34 cellular contexts compared by ENCODE assay signal in genomic region chr11:45067966-45068365, GRCh38.
"Had no signal": no experiment of that assay in that cellular context is flagged by ENCODE, and none has a peak within 500 bp of the region (broad histone marks: within the 10 kb centered on the region; RNA-seq: fewer than 3 reads in every experiment).

No MANE protein-coding gene starts in this region.

- H3K27me3 Mint-ChIP-seq: activated B cell treated with CpG ODN at 0.5 μM for 24 hours; activated CD4-positive, alpha-beta memory T cell treated with anti-CD3 and anti-CD28 coated beads for 36 hours had no signal

- H3K9me3 ChIP-seq: adrenal gland, Peyer's patch had no signal

- H3K27me3 ChIP-seq: adrenal gland, MG63, Peyer's patch had no signal

- H3K36me3 Mint-ChIP-seq: activated CD4-positive, alpha-beta memory T cell treated with anti-CD3 and anti-CD28 coated beads for 36 hours had no signal

- DNase-seq: activated B cell treated with CpG ODN at 0.5 μM for 24 hours; activated CD4-positive, alpha-beta memory T cell treated with anti-CD3 and anti-CD28 coated beads for 36 hours; activated CD4-positive, alpha-beta T cell treated with anti-CD3 and anti-CD28 coated beads for 4 hours; activated CD4-positive, alpha-beta T cell treated with anti-CD3 and anti-CD28 coated beads, Interleukin-2, amount 50 U/mL, for 1 hour; activated CD4-positive, CD25-positive, alpha-beta regulatory T cell treated with anti-CD3 and anti-CD28 coated beads, Interleukin-2, amount 50 U/mL, for 72 hours; activated CD8-positive, alpha-beta memory T cell treated with anti-CD3 and anti-CD28 coated beads, Interleukin-2, amount 50 U/mL, for 4 hours; activated gamma-delta T cell treated with Interleukin-2 at 50 U/mL for 16 hours; activated naive CD4-positive, alpha-beta T cell treated with anti-CD3 and anti-CD28 coated beads for 36 hours; activated T-cell treated with anti-CD3 and anti-CD28 coated beads for 4 hours; activated T-cell treated with anti-CD3 and anti-CD28 coated beads, Interleukin-2, amount 50 U/mL, for 4 hours; adrenal gland; caudate nucleus; cerebellar nuclear complex; Kasumi-1; MG63; MV-4-11; NCI-H1092; NCI-H1436 treated with DMSO at 0.1 percent for 48 hours; NCI-H1694 treated with DMSO at 0.1 percent for 48 hours; NCI-H2029; NCI-H345; NCI-H524 treated with DMSO at 0.1 percent for 48 hours; PC-3; Peyer's patch; RPMI8226; SHP77 treated with DMSO at 0.1 percent for 48 hours; SW 1271; T-helper 1 cell; T-helper 2 cell; T-helper 9 cell had no signal

- H3K27ac ChIP-seq: adrenal gland, Peyer's patch, VCaP had no signal

- H3K27ac Mint-ChIP-seq: activated B cell treated with CpG ODN at 0.5 μM for 24 hours; activated CD4-positive, alpha-beta memory T cell treated with anti-CD3 and anti-CD28 coated beads for 36 hours; activated naive CD4-positive, alpha-beta T cell treated with anti-CD3 and anti-CD28 coated beads for 36 hours; activated naive CD4-positive, alpha-beta T cell treated with anti-CD3 and anti-CD28 coated beads, Interleukin-2, amount 50 U/mL, for 72 hours; activated T-helper 1 cell treated with anti-CD3 and anti-CD28 coated beads, Interleukin-12 subunit alpha, Interleukin-12 subunit beta, Interleukin-2, Interleukin-4 antibody, amounts not matched to agents 30 ng/mL and 10 ng/mL and 1 ng/mL, durations not matched to agents 14 hours and 24 hours and 36 hours; brain had no signal

- ATAC-seq: activated naive CD4-positive, alpha-beta T cell treated with anti-CD3 and anti-CD28 coated beads, Interleukin-2, amount 50 U/mL, for 72 hours; activated T-cell treated with anti-CD3 and anti-CD28 coated beads, Interleukin-2, amount 50 U/mL, for 4 hours; PC-3 had no signal

- H3K4me3 ChIP-seq: adrenal gland, MG63, Peyer's patch had no signal

- H3K9me3 Mint-ChIP-seq: activated T-helper 1 cell treated with anti-CD3 and anti-CD28 coated beads, Interleukin-12 subunit alpha, Interleukin-12 subunit beta, Interleukin-2, Interleukin-4 antibody, amounts not matched to agents 30 ng/mL and 10 ng/mL and 1 ng/mL, durations not matched to agents 14 hours and 24 hours and 36 hours had no signal

- H3K36me3 ChIP-seq: adrenal gland, MG63, Peyer's patch had no signal

- H3K4me3 Mint-ChIP-seq: activated B cell treated with CpG ODN at 0.5 μM for 24 hours; activated CD4-positive, alpha-beta memory T cell treated with anti-CD3 and anti-CD28 coated beads for 36 hours; activated naive CD4-positive, alpha-beta T cell treated with anti-CD3 and anti-CD28 coated beads for 36 hours; activated T-cell treated with anti-CD3 and anti-CD28 coated beads, Interleukin-2, amount 50 U/mL, for 4 hours; activated T-helper 1 cell treated with anti-CD3 and anti-CD28 coated beads, Interleukin-12 subunit alpha, Interleukin-12 subunit beta, Interleukin-2, Interleukin-4 antibody, amounts not matched to agents 30 ng/mL and 10 ng/mL and 1 ng/mL, durations not matched to agents 14 hours and 24 hours and 36 hours; brain had no signal

- H3K4me1 ChIP-seq: adrenal gland, Peyer's patch had no signal
